ENCODE assay signal across 30 cellular contexts in genomic region chr1:19910650-19911049, GRCh38. TPM values are rescaled to one million over a fixed set of nuclear protein-coding genes. Genes with fewer than 3 reads are reported as not detected.
"Had no signal": no experiment of that assay in that cellular context is flagged by ENCODE, and none has a peak within 500 bp of the region (broad histone marks: within the 10 kb centered on the region; RNA-seq: fewer than 3 reads in every experiment).

No MANE protein-coding gene starts in this region.

- H3K4me1 Mint-ChIP-seq: naive thymus-derived CD4-positive, alpha-beta T cell had no signal

- H3K9me3 ChIP-seq: colonic mucosa, esophagus squamous epithelium, gastrocnemius medialis, heart right ventricle, left lung, lower lobe of right lung had no signal

- H3K27ac ChIP-seq: colonic mucosa, epithelial cell of prostate, esophagus squamous epithelium, gastrocnemius medialis, heart right ventricle, left lung, lower lobe of right lung had no signal

- DNase-seq: colonic mucosa; cortex of kidney; effector CD8-positive, alpha-beta T cell; effector memory CD8-positive, alpha-beta T cell; endodermal cell; erythroblast; esophagus squamous epithelium; foreskin fibroblast; foreskin melanocyte; gastrocnemius medialis; glutamatergic neuron; heart right ventricle; hippocampal formation; left cardiac atrium; left lung; left ventricle myocardium superior; lower lobe of right lung; mesenchymal stem cell; midbrain; naive thymus-derived CD4-positive, alpha-beta T cell had no signal

- H3K27me3 Mint-ChIP-seq: dendritic cell treated with granulocyte-macrophage colony-stimulating factor and Interleukin-4, amounts not matched to agents 40 ng/mL and 50 ng/mL, for 4 days; effector memory CD8-positive, alpha-beta T cell; naive thymus-derived CD4-positive, alpha-beta T cell had no signal

- ATAC-seq: effector memory CD8-positive, alpha-beta T cell; esophagus mucosa; gastrocnemius medialis; heart right ventricle; left cardiac atrium; left lung; left ventricle myocardium superior; lower lobe of right lung; naive thymus-derived CD4-positive, alpha-beta T cell had no signal

- H3K4me1 ChIP-seq: colonic mucosa, esophagus squamous epithelium, gastrocnemius medialis, heart right ventricle, left lung, lower lobe of right lung had no signal

- H3K4me3 ChIP-seq: colonic mucosa, esophagus squamous epithelium, gastrocnemius medialis, heart right ventricle, left lung, lower lobe of right lung had no signal

- H3K4me3 Mint-ChIP-seq: dendritic cell treated with granulocyte-macrophage colony-stimulating factor and Interleukin-4, amounts not matched to agents 40 ng/mL and 50 ng/mL, for 4 days; effector memory CD8-positive, alpha-beta T cell; endodermal cell; naive thymus-derived CD4-positive, alpha-beta T cell had no signal

- H3K9me3 Mint-ChIP-seq: dendritic cell treated with granulocyte-macrophage colony-stimulating factor and Interleukin-4, amounts not matched to agents 40 ng/mL and 50 ng/mL, for 4 days; effector memory CD8-positive, alpha-beta T cell; endodermal cell; naive thymus-derived CD4-positive, alpha-beta T cell had no signal

- H3K27ac Mint-ChIP-seq: dendritic cell treated with granulocyte-macrophage colony-stimulating factor and Interleukin-4, amounts not matched to agents 40 ng/mL and 50 ng/mL, for 4 days; endodermal cell had no signal

RNA-seq across cellular contexts. Expression of gene PLA2G2E, which starts 12.8 kb away (rescaled TPM):
- total RNA-seq: colonic mucosa; dermis microvascular lymphatic vessel endothelial cell; endodermal cell; esophagus mucosa; esophagus squamous epithelium; gastrocnemius medialis; glomerular endothelial cell; heart right ventricle; kidney epithelial cell; left cardiac atrium; left lung; left ventricle myocardium superior; lower leg skin; lower lobe of right lung; lung microvascular endothelial cell; mononuclear cell; mucosa of gallbladder; naive thymus-derived CD4-positive, alpha-beta T cell had no signal
